Comparison of ENCODE assay signal across 10 cellular contexts in the genomic region with DNA sequence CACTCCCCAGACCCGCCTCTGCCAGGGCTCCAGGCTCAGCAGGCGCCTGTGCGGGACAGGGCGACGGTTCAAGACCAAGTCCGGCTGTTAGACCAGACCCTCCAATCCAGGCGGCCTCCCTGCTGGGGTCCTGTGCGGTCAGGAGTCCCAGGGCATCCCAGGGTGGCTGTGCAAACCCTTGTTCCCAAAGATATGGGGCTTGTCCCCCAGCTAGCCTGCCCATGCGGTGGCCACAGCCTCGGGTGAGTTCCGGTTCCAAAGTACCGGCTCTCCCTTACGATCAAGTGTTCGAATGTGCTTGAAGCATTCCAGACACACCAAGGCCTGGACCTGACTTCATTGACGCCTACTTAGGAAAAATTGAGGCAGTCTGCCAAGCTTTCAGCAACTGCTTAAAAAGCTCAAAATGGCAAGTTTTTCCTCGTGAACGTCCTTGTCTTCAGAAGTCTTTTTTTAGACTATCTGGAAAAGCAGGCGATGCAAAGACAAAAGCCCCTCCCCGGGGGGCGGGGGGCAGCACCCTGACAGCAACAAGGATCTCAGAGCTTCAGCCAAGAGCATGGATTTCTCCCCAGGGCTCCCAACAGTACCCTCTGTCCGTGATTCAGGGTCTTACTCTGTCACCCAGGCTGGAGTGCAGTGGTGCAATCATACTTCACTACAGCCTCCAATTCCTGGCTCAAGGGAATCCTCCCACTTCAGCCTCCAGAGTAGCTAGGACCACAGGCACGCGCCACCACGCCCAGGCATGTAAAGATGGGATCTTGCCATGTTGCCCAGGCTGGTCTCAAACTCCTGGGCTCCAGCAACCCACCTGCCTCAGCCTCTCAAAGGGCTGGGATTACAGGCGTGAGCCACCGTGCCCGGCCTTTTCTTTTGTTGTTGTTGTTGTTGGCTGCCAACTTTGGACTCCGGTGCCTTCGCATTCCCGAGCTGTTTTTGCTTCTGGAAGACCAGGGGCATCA. TPM values are rescaled to one million over a fixed set of nuclear protein-coding genes. Genes with fewer than 3 reads are reported as not detected.
DNase-seq lines count a peak whose midpoint lies in the region; ATAC-seq and TF ChIP-seq lines count a peak whose summit lies in the region.
"Had no signal": no experiment of that assay in that cellular context is flagged by ENCODE, and none has a peak within 500 bp of the region (broad histone marks: within the 10 kb centered on the region; RNA-seq: fewer than 3 reads in every experiment).

No MANE protein-coding gene starts in this region.

- ATAC-seq in DND-41 (ENCODE audit: insufficient read depth, low read depth) = no peak
- no peak for ATAC-seq in gastroesophageal sphincter
- ATAC-seq in gastrocnemius medialis = no peak
- no peak for ATAC-seq in HG02973 (IDR thresholded peaks at IDR 0.05; ENCODE audit: unreplicated experiment)
- ATAC-seq in GM18519 (IDR thresholded peaks at IDR 0.05; ENCODE audit: low FRiP score, unreplicated experiment) = no peak

- H3K27ac ChIP-seq in DND-41 (ENCODE audit: low read length) (no peak overlapping the region), gastroesophageal sphincter (peak overlapping the region; percentile 94 to 99 (median 96)), gastrocnemius medialis (peak overlapping the region; percentile 97 to 100 (median 98))

- H3K4me3 Mint-ChIP-seq in activated T-helper 1 cell treated with anti-CD3 and anti-CD28 coated beads, Interleukin-12 subunit alpha, Interleukin-12 subunit beta, Interleukin-2, Interleukin-4 antibody, amounts not matched to agents 30 ng/mL and 10 ng/mL and 1 ng/mL, durations not matched to agents 14 hours and 24 hours and 36 hours = peak overlapping the region; percentile 31

- H3K4me3 ChIP-seq in DND-41 (ENCODE audit: low read depth in 1 of 2, low read length in 2 of 2) (no peak overlapping the region), gastroesophageal sphincter (peak overlapping the region in 1 of 2 donors; percentile 13), gastrocnemius medialis (no peak overlapping the region)

- DNase-seq in DND-41 = no peak
- DNase-seq in activated T-helper 1 cell treated with anti-CD3 and anti-CD28 coated beads, Interleukin-12 subunit alpha, Interleukin-12 subunit beta, Interleukin-2, Interleukin-4 antibody, amounts not matched to agents 30 ng/mL and 10 ng/mL and 1 ng/mL, durations not matched to agents 14 hours and 24 hours and 36 hours (ENCODE audit: low spot score) = no peak
- no peak for DNase-seq in gastrocnemius medialis
- DNase-seq in stimulated activated CD4-positive, alpha-beta T cell treated with anti-CD3 and anti-CD28 coated beads, Interleukin-4, amount 100 ng/mL, for 1 hour = no peak
- DNase-seq in NCI-H2171 treated with DMSO at 0.1 percent for 48 hours (lab: John Stamatoyannopoulos, UW) = no peak
- DNase-seq: activated CD4-positive, alpha-beta T cell treated with anti-CD3 and anti-CD28 coated beads for 4 hours; NCI-H2227 treated with DMSO at 0.1 percent for 48 hours had no signal

- intact Hi-C loops in activated T-helper 1 cell treated with anti-CD3 and anti-CD28 coated beads, Interleukin-12 subunit alpha, Interleukin-12 subunit beta, Interleukin-2, Interleukin-4 antibody, amounts not matched to agents 30 ng/mL and 10 ng/mL and 1 ng/mL, durations not matched to agents 14 hours and 24 hours and 36 hours (cut with micrococcal nuclease) = no loop called here
- intact Hi-C loops in gastrocnemius medialis (cut with DNase I; ENCODE audit: low total_unique reads) = loop anchor here (10.0 kb wide), 1 partner anchor 278 kb away; the partner anchor contains the start of genes CALML6 and TMEM52

- peaks cover 30% of the 10 kb centered on the region for H3K79me2 ChIP-seq in DND-41 (ENCODE audit: insufficient read depth, low read length)

- no peak for TF ChIP-seq EP300 in gastroesophageal sphincter (IDR thresholded peaks at IDR 0.05)

- peak overlapping the region; percentile 70 for H3K4me2 ChIP-seq in DND-41 (ENCODE audit: insufficient read depth, low read length)

- no peaks in the 10 kb centered on the region for H3K27me3 Mint-ChIP-seq in activated T-helper 1 cell treated with anti-CD3 and anti-CD28 coated beads, Interleukin-12 subunit alpha, Interleukin-12 subunit beta, Interleukin-2, Interleukin-4 antibody, amounts not matched to agents 30 ng/mL and 10 ng/mL and 1 ng/mL, durations not matched to agents 14 hours and 24 hours and 36 hours (ENCODE audit: insufficient read depth)

- peaks cover 17% of the 10 kb centered on the region for H4K20me1 ChIP-seq in DND-41 (ENCODE audit: insufficient read depth, low read length)

- peak overlapping the region; percentile 27 for H3K27ac Mint-ChIP-seq in activated T-helper 1 cell treated with anti-CD3 and anti-CD28 coated beads, Interleukin-12 subunit alpha, Interleukin-12 subunit beta, Interleukin-2, Interleukin-4 antibody, amounts not matched to agents 30 ng/mL and 10 ng/mL and 1 ng/mL, durations not matched to agents 14 hours and 24 hours and 36 hours

- H3K4me1 Mint-ChIP-seq in activated T-helper 1 cell treated with anti-CD3 and anti-CD28 coated beads, Interleukin-12 subunit alpha, Interleukin-12 subunit beta, Interleukin-2, Interleukin-4 antibody, amounts not matched to agents 30 ng/mL and 10 ng/mL and 1 ng/mL, durations not matched to agents 14 hours and 24 hours and 36 hours (ENCODE audit: low read depth) = peaks cover 4% of the 10 kb centered on the region

- no peak for TF ChIP-seq CTCF in DND-41 (IDR thresholded peaks at IDR 0.05; ENCODE audit: borderline replicate concordance, extremely low read depth, low read length, poor library complexity, severe bottlenecking)
- TF ChIP-seq CTCF in gastroesophageal sphincter (IDR thresholded peaks at IDR 0.05) = no peak
- TF ChIP-seq CTCF in gastrocnemius medialis (IDR thresholded peaks at IDR 0.05 in 4 of 5, conservative IDR thresholded peaks at IDR 0.05 in 1 of 5) = no peak

- H3K4me1 ChIP-seq in DND-41 (ENCODE audit: insufficient read depth, low read length) (peaks cover 34% of the 10 kb centered on the region), gastroesophageal sphincter (peaks cover 6 to 65% (median 47%) of the 10 kb centered on the region in 3 donors), gastrocnemius medialis (peaks cover 26 to 48% of the 10 kb centered on the region in 2 donors)

- H3K27me3 ChIP-seq in DND-41 (ENCODE audit: insufficient read depth, low read length, poor library complexity) (no peaks in the 10 kb centered on the region), gastroesophageal sphincter (no peaks in the 10 kb centered on the region), gastrocnemius medialis (no peaks in the 10 kb centered on the region)

- H3K9me3 ChIP-seq in DND-41 (ENCODE audit: insufficient read depth, low read length, severe bottlenecking) (no peaks in the 10 kb centered on the region), gastroesophageal sphincter (no peaks in the 10 kb centered on the region), gastrocnemius medialis (no peaks in the 10 kb centered on the region)

- H2AFZ ChIP-seq in DND-41 (ENCODE audit: low read depth, low read length) = no peak overlapping the region

- no peaks in the 10 kb centered on the region for H3K9me3 Mint-ChIP-seq in activated T-helper 1 cell treated with anti-CD3 and anti-CD28 coated beads, Interleukin-12 subunit alpha, Interleukin-12 subunit beta, Interleukin-2, Interleukin-4 antibody, amounts not matched to agents 30 ng/mL and 10 ng/mL and 1 ng/mL, durations not matched to agents 14 hours and 24 hours and 36 hours

- 0 out of 2 replicates have a peak overlapping the region, but pooled peaks have one; percentile 66 for H3K9ac ChIP-seq in DND-41 (ENCODE audit: low read depth, low read length)

- in situ Hi-C loops in gastrocnemius medialis (cut with MboI; ENCODE audit: low sequenced_read_pairs in 4 of 4) = loop anchor here in 3 of 4 donors (10.0 to 25.0 kb wide), 3 partner anchors 192 to 395 kb away; partner anchors contain the start of genes PRXL2B (in 2 of the 3), MORN1 (in 1 of the 3) and RER1 (in 1 of the 3)

- WGBS in gastroesophageal sphincter (ENCODE audit: low coverage in 1 of 2), 2 donors = 13 to 40% methylated on average over 1 to 9 of the region's 30 CpGs

- H3K36me3 ChIP-seq in DND-41 (ENCODE audit: insufficient read depth, low read length) = peaks cover 28% of the 10 kb centered on the region
- no peaks in the 10 kb centered on the region for H3K36me3 ChIP-seq in gastroesophageal sphincter
- no peaks in the 10 kb centered on the region for H3K36me3 ChIP-seq in gastrocnemius medialis

- TF ChIP-seq POLR2A in gastroesophageal sphincter (IDR thresholded peaks at IDR 0.05) (no peak), gastrocnemius medialis (IDR thresholded peaks at IDR 0.05) (no peak)

- no peaks in the 10 kb centered on the region for H3K36me3 Mint-ChIP-seq in activated T-helper 1 cell treated with anti-CD3 and anti-CD28 coated beads, Interleukin-12 subunit alpha, Interleukin-12 subunit beta, Interleukin-2, Interleukin-4 antibody, amounts not matched to agents 30 ng/mL and 10 ng/mL and 1 ng/mL, durations not matched to agents 14 hours and 24 hours and 36 hours (ENCODE audit: low read depth)

RNA-seq across cellular contexts. Expression of gene FAAP20, which starts 2.3 kb away (rescaled TPM):
- 50.3 and 50.5 TPM in 2 replicates for total RNA-seq in activated T-helper 1 cell treated with anti-CD3 and anti-CD28 coated beads, Interleukin-12 subunit alpha, Interleukin-12 subunit beta, Interleukin-2, Interleukin-4 antibody, amounts not matched to agents 30 ng/mL and 10 ng/mL and 1 ng/mL, durations not matched to agents 14 hours and 24 hours and 36 hours
- 10 to 100 TPM; 25.8 to 51.1 (median 43.3) TPM for total RNA-seq in gastroesophageal sphincter
- total RNA-seq in gastrocnemius medialis = 10 to 100 TPM; 12.1 to 26.2 (median 17.3) TPM

RNA-seq across cellular contexts. Expression of gene SKI, which starts 35.8 kb away (rescaled TPM):
- 38.3 and 44.5 TPM in 2 replicates for total RNA-seq in activated T-helper 1 cell treated with anti-CD3 and anti-CD28 coated beads, Interleukin-12 subunit alpha, Interleukin-12 subunit beta, Interleukin-2, Interleukin-4 antibody, amounts not matched to agents 30 ng/mL and 10 ng/mL and 1 ng/mL, durations not matched to agents 14 hours and 24 hours and 36 hours
- 100 to 1,000 TPM in 1 of 4 donors, 10 to 100 TPM in 3; 60.2 to 157 (median 79.0) TPM for total RNA-seq in gastroesophageal sphincter
- 10 to 100 TPM in 3 of 4 donors, 1 to 10 TPM in 1; 7.8 to 32.2 (median 22.4) TPM for total RNA-seq in gastrocnemius medialis
